8 cellular contexts compared by ENCODE assay signal in the genomic region with DNA sequence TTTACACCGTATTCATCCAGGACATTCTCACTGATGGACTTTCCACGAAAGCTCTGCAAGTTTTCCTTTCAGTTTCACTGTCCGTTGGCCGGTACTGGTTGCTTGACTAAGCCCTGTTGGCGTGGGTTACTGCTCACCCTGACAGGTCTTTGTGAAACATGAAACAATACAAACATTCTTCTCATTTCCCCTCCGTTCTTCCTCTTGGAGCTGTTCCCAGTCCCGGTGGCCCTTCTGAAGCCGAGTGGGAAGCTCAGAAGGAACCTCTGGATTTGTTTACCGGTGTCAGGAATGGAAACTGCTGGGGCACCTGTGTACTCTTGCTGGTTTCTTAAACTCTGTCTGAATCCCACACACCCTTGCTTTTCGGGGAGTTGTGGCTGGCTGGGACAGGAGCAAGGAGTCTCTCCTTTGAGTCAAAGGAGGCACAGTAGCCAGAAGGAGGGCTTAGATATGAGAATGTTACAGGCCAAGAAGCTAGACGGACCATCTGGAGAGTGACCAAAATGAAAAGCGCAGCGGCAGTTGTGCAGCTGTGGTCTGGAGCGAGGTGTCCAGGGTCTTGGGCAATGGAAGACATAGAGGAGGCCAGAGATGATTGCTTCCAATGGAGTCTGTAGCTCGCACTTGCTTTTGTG. TPM values are rescaled to one million over a fixed set of nuclear protein-coding genes. Genes with fewer than 3 reads are reported as not detected.
DNase-seq lines count a peak whose midpoint lies in the region; ATAC-seq and TF ChIP-seq lines count a peak whose summit lies in the region.

No MANE protein-coding gene starts in this region.

- H3K9me3 ChIP-seq in OCI-LY7 (ENCODE audit: low read length) (no peaks in the 10 kb centered on the region), mucosa of descending colon (no peaks in the 10 kb centered on the region), endodermal cell (ENCODE audit: control insufficient read depth, low read length) (no peaks in the 10 kb centered on the region)

- 20% methylated on average over 15 of the region's 15 CpGs for WGBS in urinary bladder
- 82 to 86% methylated on average over 11 to 15 of the region's 15 CpGs for WGBS in endodermal cell (ENCODE audit: insufficient coverage in 1 of 2, insufficient read length in 1 of 2), 2 experiments

- intact Hi-C loops in OCI-LY7 (cut with micrococcal nuclease; ENCODE audit: unreplicated experiment): no loop called here
- intact Hi-C loops in mucosa of descending colon (cut with DNase I, micrococcal nuclease): no loop called here

- H3K27me3 ChIP-seq in endodermal cell (ENCODE audit: control insufficient read depth, insufficient read depth, low read length, poor library complexity, severe bottlenecking): no peaks in the 10 kb centered on the region

- POLR2A ChIA-PET in activated CD4-positive, alpha-beta T cell treated with anti-CD3 and anti-CD28 coated beads, Interleukin-2, amount 10 ng/mL, durations not matched to agents 7 days and 5 days (lab: Charles Lee): no interaction called here
- POLR2A ChIA-PET in OCI-LY7 (lab: Charles Lee): interaction anchor here (0.6 to 0.8 kb wide), 4 partner anchors 66 to 828 kb away, joined by 3 to 8 read pairs (median 3); no protein-coding TSS in a partner anchor

- no peaks in the 10 kb centered on the region for H3K36me3 Mint-ChIP-seq in activated CD4-positive, alpha-beta T cell treated with anti-CD3 and anti-CD28 coated beads, Interleukin-2, amount 10 ng/mL, durations not matched to agents 7 days and 5 days (ENCODE audit: low read depth)
- no peaks in the 10 kb centered on the region for H3K36me3 Mint-ChIP-seq in effector memory CD8-positive, alpha-beta T cell (ENCODE audit: insufficient read depth)
- H3K36me3 Mint-ChIP-seq in endodermal cell (ENCODE audit: low read depth): no peaks in the 10 kb centered on the region

- BruUV-seq in OCI-LY7 (replicated peaks; lab: Mats Ljungman, UMichigan): no TSS peak

- H3K4me3 ChIP-seq in OCI-LY7 (ENCODE audit: low read depth, low read length, poor library complexity, severe bottlenecking) (peak overlapping the region; percentile 60), mucosa of descending colon (no peak overlapping the region), urinary bladder (ENCODE audit: low read depth, low read length) (peak overlapping the region; percentile 20), endodermal cell (ENCODE audit: low read length) (no peak overlapping the region)

- peak overlapping the region; percentile 72 for H3K4me2 ChIP-seq in OCI-LY7 (ENCODE audit: low read length)

- no peaks in the 10 kb centered on the region for H4K20me1 ChIP-seq in OCI-LY7 (ENCODE audit: insufficient read depth, low read length)

- no peak overlapping the region for H3K9ac ChIP-seq in endodermal cell (ENCODE audit: extremely low read depth, low read length, poor library complexity, severe bottlenecking)

- H2AFZ ChIP-seq in OCI-LY7 (ENCODE audit: low read length): peak overlapping the region; percentile 95

- peak overlapping the region; percentile 42 for H3K4me3 Mint-ChIP-seq in activated CD4-positive, alpha-beta T cell treated with anti-CD3 and anti-CD28 coated beads, Interleukin-2, amount 10 ng/mL, durations not matched to agents 7 days and 5 days
- H3K4me3 Mint-ChIP-seq in effector memory CD8-positive, alpha-beta T cell: peak overlapping the region; percentile 78
- H3K4me3 Mint-ChIP-seq in endodermal cell: no peak overlapping the region

- ATAC-seq in HG02678 (IDR thresholded peaks at IDR 0.05; ENCODE audit: unreplicated experiment): peak; percentile 56
- ATAC-seq in effector memory CD8-positive, alpha-beta T cell (replicated peaks): peak; percentile 35
- peak; percentile 90 for ATAC-seq in mucosa of descending colon

- H3K4me1 ChIP-seq in OCI-LY7 (ENCODE audit: insufficient read depth, low read length, poor library complexity, severe bottlenecking): peaks cover 22% of the 10 kb centered on the region
- peaks cover 5% of the 10 kb centered on the region for H3K4me1 ChIP-seq in mucosa of descending colon (ENCODE audit: low read depth)
- no peaks in the 10 kb centered on the region for H3K4me1 ChIP-seq in urinary bladder (ENCODE audit: insufficient read depth)
- peaks cover 8% of the 10 kb centered on the region for H3K4me1 ChIP-seq in endodermal cell (ENCODE audit: control insufficient read depth, insufficient read depth, low read length)

- no peaks in the 10 kb centered on the region for H3K9me2 ChIP-seq in OCI-LY7 (ENCODE audit: insufficient read depth, low read length)

- H3K9me3 Mint-ChIP-seq in activated CD4-positive, alpha-beta T cell treated with anti-CD3 and anti-CD28 coated beads, Interleukin-2, amount 10 ng/mL, durations not matched to agents 7 days and 5 days: no peaks in the 10 kb centered on the region
- H3K9me3 Mint-ChIP-seq in effector memory CD8-positive, alpha-beta T cell: no peaks in the 10 kb centered on the region
- H3K9me3 Mint-ChIP-seq in endodermal cell: no peaks in the 10 kb centered on the region

- no peaks in the 10 kb centered on the region for H3K36me3 ChIP-seq in OCI-LY7 (ENCODE audit: insufficient read depth, low read length)
- no peaks in the 10 kb centered on the region for H3K36me3 ChIP-seq in mucosa of descending colon (ENCODE audit: low read depth)
- no peaks in the 10 kb centered on the region for H3K36me3 ChIP-seq in urinary bladder (ENCODE audit: insufficient read depth)
- no peaks in the 10 kb centered on the region for H3K36me3 ChIP-seq in endodermal cell (ENCODE audit: control insufficient read depth, insufficient read depth, low read length)

- DNase-seq in activated CD4-positive, alpha-beta T cell treated with anti-CD3 and anti-CD28 coated beads, Interleukin-2, amount 10 ng/mL, durations not matched to agents 7 days and 5 days: peak; percentile 13
- DNase-seq in activated CD4-positive, alpha-beta T cell treated with anti-CD3 and anti-CD28 coated beads for 1 hour: no peak
- DNase-seq in OCI-LY7 (ENCODE audit: low spot score) (peak; percentile 39), mucosa of descending colon (peak; percentile 67 to 82 (median 69)), endodermal cell (no peak)
- DNase-seq in effector memory CD8-positive, alpha-beta T cell: no peak

- H3K27me3 Mint-ChIP-seq in activated CD4-positive, alpha-beta T cell treated with anti-CD3 and anti-CD28 coated beads, Interleukin-2, amount 10 ng/mL, durations not matched to agents 7 days and 5 days: peaks cover 4% of the 10 kb centered on the region
- H3K27me3 Mint-ChIP-seq in effector memory CD8-positive, alpha-beta T cell: peaks cover 0 to 20% of the 10 kb centered on the region in 2 donors
- H3K27me3 Mint-ChIP-seq in endodermal cell (ENCODE audit: insufficient read depth): no peaks in the 10 kb centered on the region

- H3K27ac ChIP-seq in OCI-LY7 (ENCODE audit: low read depth, low read length, poor library complexity, severe bottlenecking) (no peak overlapping the region), urinary bladder (ENCODE audit: low read depth) (no peak overlapping the region), endodermal cell (ENCODE audit: low read depth, low read length) (no peak overlapping the region)

- H3K4me1 Mint-ChIP-seq in activated CD4-positive, alpha-beta T cell treated with anti-CD3 and anti-CD28 coated beads, Interleukin-2, amount 10 ng/mL, durations not matched to agents 7 days and 5 days: peaks cover 6% of the 10 kb centered on the region
- H3K4me1 Mint-ChIP-seq in effector memory CD8-positive, alpha-beta T cell (ENCODE audit: low read depth in 2 of 2): peaks cover 6 to 12% of the 10 kb centered on the region in 2 donors
- H3K4me1 Mint-ChIP-seq in endodermal cell: peaks cover 27% of the 10 kb centered on the region

- H3K79me2 ChIP-seq in OCI-LY7 (ENCODE audit: insufficient read depth, low read depth, low read length): no peaks in the 10 kb centered on the region

- no peak for TF ChIP-seq CTCF in OCI-LY7 (conservative IDR thresholded peaks at IDR 0.05; ENCODE audit: low read length)
- no peak for TF ChIP-seq CTCF in mucosa of descending colon (IDR thresholded peaks at IDR 0.05)
- no peak for TF ChIP-seq CTCF in endodermal cell (conservative IDR thresholded peaks at IDR 0.05)

- CTCF ChIA-PET in activated CD4-positive, alpha-beta T cell treated with anti-CD3 and anti-CD28 coated beads, Interleukin-2, amount 10 ng/mL, durations not matched to agents 7 days and 5 days (lab: Charles Lee): interaction anchor here (0.6 to 1.5 kb wide), 8 partner anchors 50 to 610 kb away, joined by 3 to 7 read pairs (median 4); no protein-coding TSS in a partner anchor
- CTCF ChIA-PET in OCI-LY7 (lab: Charles Lee; ENCODE audit: unreplicated experiment): interaction anchor here (0.7 kb wide), 1 partner anchor 469 kb away, joined by 3 read pairs; no protein-coding TSS in a partner anchor

- H3K27ac Mint-ChIP-seq in activated CD4-positive, alpha-beta T cell treated with anti-CD3 and anti-CD28 coated beads, Interleukin-2, amount 10 ng/mL, durations not matched to agents 7 days and 5 days: no peak overlapping the region
- H3K27ac Mint-ChIP-seq in effector memory CD8-positive, alpha-beta T cell: peak overlapping the region; percentile 79 to 91
- H3K27ac Mint-ChIP-seq in endodermal cell: no peak overlapping the region

RNA-seq across cellular contexts. Expression of gene LYZL2, which starts 45.7 kb away (rescaled TPM):
- total RNA-seq in activated CD4-positive, alpha-beta T cell treated with anti-CD3 and anti-CD28 coated beads, Interleukin-2, amount 10 ng/mL, durations not matched to agents 7 days and 5 days: not detected
- total RNA-seq in OCI-LY7 (2014; rRNA removed; shearing (Covaris generic)): not detected in 2 replicates
- not detected in 2 replicates for total RNA-seq in OCI-LY7 (2022)
- total RNA-seq in mucosa of descending colon: not detected
- total RNA-seq in urinary bladder: not detected
- not detected for polyA plus RNA-seq in urinary bladder
- total RNA-seq in endodermal cell: not detected
- not detected for polyA plus RNA-seq in endodermal cell (2013, experiment 1 of 2)
- not detected for polyA plus RNA-seq in endodermal cell (2013, experiment 2 of 2)

Comparison
In these comparisons a context has a peak if more than half of its experiments do, and no peak if none do; other contexts are left out.
1. DNase-seq: peak in activated CD4-positive, alpha-beta T cell treated with anti-CD3 and anti-CD28 coated beads, Interleukin-2, amount 10 ng/mL, durations not matched to agents 7 days and 5 days (single experiment), OCI-LY7 (single experiment) and mucosa of descending colon (3 of 3); none in activated CD4-positive, alpha-beta T cell treated with anti-CD3 and anti-CD28 coated beads for 1 hour (single experiment), effector memory CD8-positive, alpha-beta T cell (0 of 3) and endodermal cell (single experiment).
2. H3K27ac Mint-ChIP-seq: peak in effector memory CD8-positive, alpha-beta T cell (2 of 2); none in activated CD4-positive, alpha-beta T cell treated with anti-CD3 and anti-CD28 coated beads, Interleukin-2, amount 10 ng/mL, durations not matched to agents 7 days and 5 days (single experiment) and endodermal cell (single experiment).
3. ATAC-seq: peak in every context shown above with its lines; median percentile 90 in mucosa of descending colon; 56 in HG02678; 35 in effector memory CD8-positive, alpha-beta T cell.
4. H3K4me3 ChIP-seq: peak in OCI-LY7 (single experiment) and urinary bladder (single experiment); none in mucosa of descending colon (single experiment) and endodermal cell (single experiment).